ENCODE assay signal across 1 cellular context in the genomic region with DNA sequence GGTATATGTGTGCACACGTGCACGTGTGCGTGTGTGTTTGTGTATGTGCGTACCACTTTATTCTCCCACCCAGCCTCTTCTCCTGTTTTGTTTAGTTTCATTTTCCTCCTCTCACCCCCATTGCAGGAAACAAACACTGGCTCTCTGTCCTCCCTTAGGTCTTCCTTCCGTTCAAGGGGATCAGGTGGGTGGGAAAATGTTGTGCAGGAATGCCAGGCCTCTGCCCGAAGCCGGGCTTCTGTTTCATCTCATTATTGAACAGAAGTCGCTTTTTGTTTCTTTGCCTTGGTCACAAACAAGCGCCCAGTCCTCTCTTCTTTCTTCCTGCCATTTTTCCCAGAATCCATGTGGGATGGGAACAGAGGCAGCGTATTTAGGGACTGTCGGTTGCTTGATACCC.
TF ChIP-seq lines count a peak whose summit lies in the region.

No MANE protein-coding gene starts in this region.

TF ChIP-seq in IMR-90, 13 proteins besides CTCF, POLR2A, EP300 and RAD21 (continued from another document):
- TF ChIP-seq, protein P1, sequence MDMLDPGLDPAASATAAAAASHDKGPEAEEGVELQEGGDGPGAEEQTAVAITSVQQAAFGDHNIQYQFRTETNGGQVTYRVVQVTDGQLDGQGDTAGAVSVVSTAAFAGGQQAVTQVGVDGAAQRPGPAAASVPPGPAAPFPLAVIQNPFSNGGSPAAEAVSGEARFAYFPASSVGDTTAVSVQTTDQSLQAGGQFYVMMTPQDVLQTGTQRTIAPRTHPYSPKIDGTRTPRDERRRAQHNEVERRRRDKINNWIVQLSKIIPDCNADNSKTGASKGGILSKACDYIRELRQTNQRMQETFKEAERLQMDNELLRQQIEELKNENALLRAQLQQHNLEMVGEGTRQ (IDR thresholded peaks at IDR 0.05; ENCODE audit: low read depth, low read length): no peak
- no peak for TF ChIP-seq RFX5 (IDR thresholded peaks at IDR 0.05; ENCODE audit: low read depth, low read length)
- TF ChIP-seq, protein P2, sequence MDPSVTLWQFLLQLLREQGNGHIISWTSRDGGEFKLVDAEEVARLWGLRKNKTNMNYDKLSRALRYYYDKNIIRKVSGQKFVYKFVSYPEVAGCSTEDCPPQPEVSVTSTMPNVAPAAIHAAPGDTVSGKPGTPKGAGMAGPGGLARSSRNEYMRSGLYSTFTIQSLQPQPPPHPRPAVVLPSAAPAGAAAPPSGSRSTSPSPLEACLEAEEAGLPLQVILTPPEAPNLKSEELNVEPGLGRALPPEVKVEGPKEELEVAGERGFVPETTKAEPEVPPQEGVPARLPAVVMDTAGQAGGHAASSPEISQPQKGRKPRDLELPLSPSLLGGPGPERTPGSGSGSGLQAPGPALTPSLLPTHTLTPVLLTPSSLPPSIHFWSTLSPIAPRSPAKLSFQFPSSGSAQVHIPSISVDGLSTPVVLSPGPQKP (IDR thresholded peaks at IDR 0.05; ENCODE audit: borderline replicate concordance, low read depth, low read length): no peak
- no peak for TF ChIP-seq BHLHE40 (IDR thresholded peaks at IDR 0.05; ENCODE audit: low read depth, low read length)
- no peak for TF ChIP-seq CEBPB (IDR thresholded peaks at IDR 0.05; ENCODE audit: low read depth, low read length)
